ENCODE assay signal across 16 cellular contexts in genomic region chr6:147071786-147072185, GRCh38.
DNase-seq lines count a peak whose midpoint lies in the region; ATAC-seq and TF ChIP-seq lines count a peak whose summit lies in the region.
"Had no signal": no experiment of that assay in that cellular context is flagged by ENCODE, and none has a peak within 500 bp of the region (broad histone marks: within the 10 kb centered on the region; RNA-seq: fewer than 3 reads in every experiment).

No MANE protein-coding gene starts in this region.

- no peak overlapping the region for H3K9ac ChIP-seq in parathyroid adenoma

- peak overlapping the region; percentile 75 for H2AFZ ChIP-seq in parathyroid adenoma

- TF ChIP-seq CTCF in NB4 (IDR thresholded peaks at IDR 0.05; ENCODE audit: low read depth, low read length) (no peak), parathyroid adenoma (IDR thresholded peaks at IDR 0.05) (no peak)

- in situ Hi-C loops in KBM-7 (cut with MboI; ENCODE audit: low pct_unique_long_range_greater_than_20kb, low sequenced_read_pairs), result no loop called here

- peak; percentile 51 for DNase-seq in KBM-7
- peak; percentile 44 for DNase-seq in NB4 (ENCODE audit: low read depth)
- DNase-seq in SKM-1 treated with dmso at 0.1 percent for 144 hours (lab: John Stamatoyannopoulos, UW; ENCODE audit: unreplicated experiment), result peak; percentile 2
- DNase-seq in mesenteric fat pad (ENCODE audit: low spot score), result no peak
- DNase-seq: CD4-positive, CD25-positive, alpha-beta regulatory T cell; H7; Karpas-422; MM.1S; NCI-H1436; NCI-H2029; NCI-H2171; NCI-H510A; T-cell had no signal

- no peaks in the 10 kb centered on the region for H3K27me3 ChIP-seq in parathyroid adenoma (ENCODE audit: control insufficient read depth, insufficient read depth, low read length)

- no peaks in the 10 kb centered on the region for H3K36me3 ChIP-seq in parathyroid adenoma (ENCODE audit: control insufficient read depth, insufficient read depth, low read length)

- no peaks in the 10 kb centered on the region for H3K79me2 ChIP-seq in parathyroid adenoma

- no peak for ATAC-seq in HG02588 (IDR thresholded peaks at IDR 0.05; ENCODE audit: unreplicated experiment)
- ATAC-seq in GM18502 (IDR thresholded peaks at IDR 0.05; ENCODE audit: poor library complexity, unreplicated experiment), result no peak
- ATAC-seq: T-cell had no signal

- no peak overlapping the region for H3K4me2 ChIP-seq in parathyroid adenoma (ENCODE audit: low read length)

- H3K27ac ChIP-seq in parathyroid adenoma, result peak overlapping the region; percentile 22

- TF ChIP-seq POLR2A in NB4 (IDR thresholded peaks at IDR 0.05; ENCODE audit: extremely low read depth, insufficient read length), result no peak

- peaks cover 22% of the 10 kb centered on the region for H3K4me1 ChIP-seq in parathyroid adenoma

- H3K9me3 ChIP-seq in parathyroid adenoma (ENCODE audit: control insufficient read depth, low read length), result no peaks in the 10 kb centered on the region

- H3K4me3 ChIP-seq in NB4 (ENCODE audit: low read depth, low read length) (no peak overlapping the region), parathyroid adenoma (ENCODE audit: low read depth, low read length) (no peak overlapping the region)
